Comparison of ENCODE assay signal across 15 cellular contexts in genomic region chr6:87914637-87915395, GRCh38.
DNase-seq lines count a peak whose midpoint lies in the region; ATAC-seq, FAIRE-seq and TF ChIP-seq lines count a peak whose summit lies in the region.
"Had no signal": no experiment of that assay in that cellular context is flagged by ENCODE, and none has a peak within 500 bp of the region (broad histone marks: within the 10 kb centered on the region; RNA-seq: fewer than 3 reads in every experiment).

No MANE protein-coding gene starts in this region.

- H3K14ac ChIP-seq in mesenchymal stem cell (ENCODE audit: low read length in 2 of 2), result no peak overlapping the region

- H3K36me3 ChIP-seq in HepG2 (replicated peaks in 1 of 2; ENCODE audit: control insufficient read depth in 1 of 2, insufficient read depth in 2 of 2, low read length in 2 of 2) (no peaks in the 10 kb centered on the region), right lobe of liver (no peaks in the 10 kb centered on the region), astrocyte (ENCODE audit: insufficient read depth, low read length) (no peaks in the 10 kb centered on the region), esophagus squamous epithelium (no peaks in the 10 kb centered on the region), smooth muscle cell (ENCODE audit: low read depth) (no peaks in the 10 kb centered on the region), mesenchymal stem cell (ENCODE audit: control insufficient read depth in 1 of 2, insufficient read depth in 2 of 2, low read depth in 1 of 2, low read length in 2 of 2) (no peaks in the 10 kb centered on the region)
- H3K36me3 ChIP-seq: colonic mucosa had no signal

- CTCF ChIA-PET in HepG2 (lab: Yijun Ruan, JAX; ENCODE audit: low intra/inter-chr PET ratio, low total read pairs), result no interaction called here

- no peak for TF ChIP-seq RAD21 in HepG2 (CRISPR knock-in tag; IDR thresholded peaks at IDR 0.05)

- H3K4me2 ChIP-seq in HepG2 (ENCODE audit: low read depth, low read length), result no peak overlapping the region
- H3K4me2 ChIP-seq in astrocyte (ENCODE audit: low read length), result no peak overlapping the region
- no peak overlapping the region for H3K4me2 ChIP-seq in smooth muscle cell
- no peak overlapping the region for H3K4me2 ChIP-seq in mesenchymal stem cell (ENCODE audit: low read length, poor library complexity, severe bottlenecking)

- H3K79me2 ChIP-seq in HepG2 (ENCODE audit: insufficient read depth, low read length), result no peaks in the 10 kb centered on the region
- H3K79me2 ChIP-seq in astrocyte (ENCODE audit: insufficient read depth, low read length), result no peaks in the 10 kb centered on the region
- no peaks in the 10 kb centered on the region for H3K79me2 ChIP-seq in smooth muscle cell (ENCODE audit: low read depth)

- no peak overlapping the region for H2BK120ac ChIP-seq in mesenchymal stem cell (ENCODE audit: low read depth, low read length)

- in situ Hi-C loops in HepG2 (cut with HindIII; ENCODE audit: extremely low pct_ligation_motif_present, low pct_unique_long_range_greater_than_20kb), result no loop called here

- no peak for TF ChIP-seq CTCF in HepG2 (CRISPR knock-in tag; IDR thresholded peaks at IDR 0.05)
- no peak for TF ChIP-seq CTCF in right lobe of liver (IDR thresholded peaks at IDR 0.05)
- no peak for TF ChIP-seq CTCF in astrocyte (IDR thresholded peaks at IDR 0.05; ENCODE audit: insufficient read depth, low read depth, low read length)
- no peak for TF ChIP-seq CTCF in esophagus squamous epithelium (IDR thresholded peaks at IDR 0.05)
- TF ChIP-seq CTCF in smooth muscle cell (IDR thresholded peaks at IDR 0.05; ENCODE audit: borderline replicate concordance, insufficient read depth, poor library complexity, severe bottlenecking), result no peak

- TF ChIP-seq POLR2A in HepG2 (IDR thresholded peaks at IDR 0.05; ENCODE audit: insufficient read depth in 1 of 2, low read depth in 2 of 2, low read length in 2 of 2), result no peak
- no peak for TF ChIP-seq POLR2A in right lobe of liver (IDR thresholded peaks at IDR 0.05)
- TF ChIP-seq POLR2A in esophagus squamous epithelium (IDR thresholded peaks at IDR 0.05), result no peak

- DNase-seq in HepG2 (ENCODE audit: low spot score), result no peak
- no peak for DNase-seq in right lobe of liver
- peak; percentile 39 for DNase-seq in astrocyte (ENCODE audit: low read depth)
- DNase-seq in stimulated activated naive B cell treated with anti-CD40 and anti-IgM and Interleukin-4, amounts not matched to agents 10 μg/mL and 1 μg/mL and 100 μg/mL, for 72 hours, result no peak
- no peak for DNase-seq in esophagus squamous epithelium (lab: John Stamatoyannopoulos, UW)
- DNase-seq in smooth muscle cell (lab: John Stamatoyannopoulos, UW; ENCODE audit: unreplicated experiment), result no peak
- no peak for DNase-seq in mesenchymal stem cell
- DNase-seq: activated naive CD4-positive, alpha-beta T cell; colonic mucosa; foreskin fibroblast; kidney glomerular epithelial cell; stimulated activated CD4-positive, alpha-beta T cell treated with anti-CD3 and anti-CD28 coated beads, Interleukin-2, amount 100 ng/mL, for 48 hours had no signal

- no peak for TF ChIP-seq EP300 in HepG2 (IDR thresholded peaks at IDR 0.05; ENCODE audit: low read depth in 2 of 2, low read length in 2 of 2)
- TF ChIP-seq EP300 in HepG2 (CRISPR knock-in tag; IDR thresholded peaks at IDR 0.05; ENCODE audit: borderline replicate concordance), result no peak

- intact Hi-C loops in HepG2 (cut with micrococcal nuclease; ENCODE audit: unreplicated experiment) (no loop called here), right lobe of liver (cut with DNase I) (no loop called here), esophagus squamous epithelium (cut with DNase I) (no loop called here)

- H3K27me3 Mint-ChIP-seq in astrocyte (ENCODE audit: low read depth, unreplicated experiment), result peaks cover 8% of the 10 kb centered on the region
- H3K27me3 Mint-ChIP-seq in stimulated activated naive B cell treated with anti-CD40 and anti-IgM and Interleukin-4, amounts not matched to agents 10 μg/mL and 1 μg/mL and 100 μg/mL, for 72 hours, result no peaks in the 10 kb centered on the region

- 97% methylated on average over 4 of the region's 4 CpGs for WGBS in HepG2 (ENCODE audit: low lambda C conversion rate)
- 94% methylated on average over 4 of the region's 4 CpGs for WGBS in right lobe of liver (ENCODE audit: insufficient coverage, low coverage, low lambda C conversion rate, missing lambda C conversion rate)
- 80 to 82% methylated on average over 4 of the region's 4 CpGs for WGBS in esophagus squamous epithelium, 2 donors
- 95% methylated on average over 4 of the region's 4 CpGs for WGBS in smooth muscle cell (ENCODE audit: low lambda C conversion rate)
- WGBS in mesenchymal stem cell, result 81% methylated on average over 2 of the region's 4 CpGs

- no peak overlapping the region for H4K91ac ChIP-seq in mesenchymal stem cell (ENCODE audit: low read length)

- H3K79me1 ChIP-seq in mesenchymal stem cell (replicated peaks; ENCODE audit: low read length, poor library complexity, severe bottlenecking), result no peaks in the 10 kb centered on the region

- POLR2A ChIA-PET in HepG2 (lab: Yijun Ruan, JAX), result no interaction called here

- no peak overlapping the region for H4K8ac ChIP-seq in mesenchymal stem cell (ENCODE audit: low read length)

- FAIRE-seq in HepG2 (lab: Jason Lieb, UNC) (no peak), astrocyte (lab: Jason Lieb, UNC) (peak; percentile 29)
- FAIRE-seq: G401.6 had no signal

- H3K9me3 ChIP-seq in HepG2 (ENCODE audit: low read length) (no peaks in the 10 kb centered on the region), right lobe of liver (no peaks in the 10 kb centered on the region), astrocyte (ENCODE audit: insufficient read depth, low read depth, low read length) (no peaks in the 10 kb centered on the region), esophagus squamous epithelium (no peaks in the 10 kb centered on the region), smooth muscle cell (replicated peaks; ENCODE audit: low read depth) (no peaks in the 10 kb centered on the region), mesenchymal stem cell (ENCODE audit: control insufficient read depth, low read length) (peaks cover 10% of the 10 kb centered on the region)
- H3K9me3 ChIP-seq: colonic mucosa had no signal

- H3K27me3 ChIP-seq in HepG2 (ENCODE audit: control insufficient read depth in 1 of 2, insufficient read depth in 2 of 2, low read length in 2 of 2) (no peaks in the 10 kb centered on the region), right lobe of liver (no peaks in the 10 kb centered on the region), astrocyte (ENCODE audit: insufficient read depth, low read length) (peaks cover 24% of the 10 kb centered on the region), esophagus squamous epithelium (peaks cover 0 to 12% (median 0%) of the 10 kb centered on the region in 4 donors), smooth muscle cell (ENCODE audit: low read depth) (peaks cover 41% of the 10 kb centered on the region), mesenchymal stem cell (ENCODE audit: control insufficient read depth in 1 of 2, insufficient read depth in 1 of 2, low read length in 2 of 2) (peaks cover 0 to 51% of the 10 kb centered on the region in 2 experiments)
- H3K27me3 ChIP-seq: colonic mucosa had no signal

- no peaks in the 10 kb centered on the region for H3F3A ChIP-seq in smooth muscle cell (ENCODE audit: low read depth)

- no peak overlapping the region for H3K4me3 Mint-ChIP-seq in astrocyte (ENCODE audit: unreplicated experiment)
- H3K4me3 Mint-ChIP-seq in stimulated activated naive B cell treated with anti-CD40 and anti-IgM and Interleukin-4, amounts not matched to agents 10 μg/mL and 1 μg/mL and 100 μg/mL, for 72 hours, result no peak overlapping the region

- H3K4me1 Mint-ChIP-seq in astrocyte (ENCODE audit: low read depth, unreplicated experiment), result peaks cover 15% of the 10 kb centered on the region
- peaks cover 32 to 55% of the 10 kb centered on the region in 2 donors for H3K4me1 Mint-ChIP-seq in stimulated activated naive B cell treated with anti-CD40 and anti-IgM and Interleukin-4, amounts not matched to agents 10 μg/mL and 1 μg/mL and 100 μg/mL, for 72 hours

- H2BK5ac ChIP-seq in mesenchymal stem cell (ENCODE audit: low read depth, low read length, poor library complexity, severe bottlenecking), result no peak overlapping the region

- H3K36me3 Mint-ChIP-seq in astrocyte (ENCODE audit: low read depth, unreplicated experiment), result no peaks in the 10 kb centered on the region
- H3K36me3 Mint-ChIP-seq in stimulated activated naive B cell treated with anti-CD40 and anti-IgM and Interleukin-4, amounts not matched to agents 10 μg/mL and 1 μg/mL and 100 μg/mL, for 72 hours, result peaks cover 2 to 3% of the 10 kb centered on the region in 2 donors

- no peak overlapping the region for H3K9ac ChIP-seq in HepG2 (ENCODE audit: insufficient read depth, low read depth, low read length)
- H3K9ac ChIP-seq in astrocyte (ENCODE audit: low read length), result no peak overlapping the region
- H3K9ac ChIP-seq in smooth muscle cell (ENCODE audit: low read depth), result no peak overlapping the region
- H3K9ac ChIP-seq in mesenchymal stem cell (ENCODE audit: low read length), result no peak overlapping the region

- no peak overlapping the region for H3K23ac ChIP-seq in mesenchymal stem cell (ENCODE audit: low read length in 2 of 2)

- H3K4me3 ChIP-seq in HepG2 (replicated peaks in 1 of 3; ENCODE audit: insufficient read depth in 1 of 3, low read depth in 2 of 3, low read length in 3 of 3), result no peak overlapping the region
- no peak overlapping the region for H3K4me3 ChIP-seq in right lobe of liver
- no peak overlapping the region for H3K4me3 ChIP-seq in astrocyte (ENCODE audit: insufficient read depth, low read depth, low read length)
- no peak overlapping the region for H3K4me3 ChIP-seq in esophagus squamous epithelium
- H3K4me3 ChIP-seq in smooth muscle cell, result no peak overlapping the region
- no peak overlapping the region for H3K4me3 ChIP-seq in mesenchymal stem cell (ENCODE audit: insufficient read depth in 1 of 2, low read depth in 1 of 2, low read length in 2 of 2)
- H3K4me3 ChIP-seq: colonic mucosa had no signal

- H3K4ac ChIP-seq in mesenchymal stem cell (ENCODE audit: low read depth in 1 of 2, low read length in 2 of 2), result no peak overlapping the region

- H2BK12ac ChIP-seq in mesenchymal stem cell (ENCODE audit: low read length in 2 of 2), result no peak overlapping the region

- peaks cover 8% of the 10 kb centered on the region for H3K9me3 Mint-ChIP-seq in astrocyte (ENCODE audit: unreplicated experiment)
- peaks cover 0 to 3% of the 10 kb centered on the region in 2 donors for H3K9me3 Mint-ChIP-seq in stimulated activated naive B cell treated with anti-CD40 and anti-IgM and Interleukin-4, amounts not matched to agents 10 μg/mL and 1 μg/mL and 100 μg/mL, for 72 hours

- BruUV-seq in HepG2 (replicated peaks; lab: Mats Ljungman, UMichigan), result no TSS peak

- H3K4me1 ChIP-seq in HepG2 (ENCODE audit: insufficient read depth, low read length) (no peaks in the 10 kb centered on the region), right lobe of liver (no peaks in the 10 kb centered on the region), astrocyte (ENCODE audit: insufficient read depth, low read length) (peaks cover 12% of the 10 kb centered on the region), esophagus squamous epithelium (no peaks in the 10 kb centered on the region), smooth muscle cell (ENCODE audit: low read depth) (peaks cover 7% of the 10 kb centered on the region), mesenchymal stem cell (ENCODE audit: control insufficient read depth, insufficient read depth, low read depth, low read length) (no peaks in the 10 kb centered on the region)
- H3K4me1 ChIP-seq: colonic mucosa had no signal

- H3K27ac Mint-ChIP-seq in astrocyte (ENCODE audit: unreplicated experiment), result no peak overlapping the region
- H3K27ac Mint-ChIP-seq in stimulated activated naive B cell treated with anti-CD40 and anti-IgM and Interleukin-4, amounts not matched to agents 10 μg/mL and 1 μg/mL and 100 μg/mL, for 72 hours, result no peak overlapping the region

- no peak overlapping the region for H2BK15ac ChIP-seq in mesenchymal stem cell (ENCODE audit: low read depth, poor library complexity, severe bottlenecking)

- no peak overlapping the region for H2AK5ac ChIP-seq in mesenchymal stem cell (ENCODE audit: low read length, severe bottlenecking)

- no peak overlapping the region for H3K18ac ChIP-seq in mesenchymal stem cell (ENCODE audit: low read depth in 1 of 2, low read length in 2 of 2)

- H3K27ac ChIP-seq in HepG2 (ENCODE audit: extremely low read length, insufficient read depth, low read length), result no peak overlapping the region
- H3K27ac ChIP-seq in right lobe of liver, result no peak overlapping the region
- H3K27ac ChIP-seq in astrocyte (ENCODE audit: low read depth, low read length), result no peak overlapping the region
- no peak overlapping the region for H3K27ac ChIP-seq in esophagus squamous epithelium
- H3K27ac ChIP-seq in smooth muscle cell (ENCODE audit: low read depth), result no peak overlapping the region
- H3K27ac ChIP-seq in mesenchymal stem cell (ENCODE audit: low read length, poor library complexity, severe bottlenecking), result no peak overlapping the region
- H3K27ac ChIP-seq: colonic mucosa had no signal

- H2AFZ ChIP-seq in HepG2 (ENCODE audit: low read length) (no peak overlapping the region), astrocyte (ENCODE audit: low read depth, low read length) (no peak overlapping the region), smooth muscle cell (ENCODE audit: low read depth) (no peak overlapping the region), mesenchymal stem cell (ENCODE audit: low read depth, low read length) (no peak overlapping the region)

- ATAC-seq in HepG2, result no peak
- no peak for ATAC-seq in right lobe of liver
- ATAC-seq in HG03469 (IDR thresholded peaks at IDR 0.05; ENCODE audit: unreplicated experiment), result peak; percentile 83
- peak; percentile 77 to 89 for ATAC-seq in stimulated activated naive B cell treated with anti-CD40 and anti-IgM and Interleukin-4, amounts not matched to agents 10 μg/mL and 1 μg/mL and 100 μg/mL, for 72 hours (replicated peaks)
- ATAC-seq: activated CD4-positive, CD25-positive, alpha-beta regulatory T cell treated with anti-CD3 and anti-CD28 coated beads, Interleukin-2, amount 50 U/mL, for 24 hours had no signal

- H4K20me1 ChIP-seq in HepG2 (ENCODE audit: insufficient read depth, low read length) (no peaks in the 10 kb centered on the region), astrocyte (ENCODE audit: insufficient read depth, low read length) (no peaks in the 10 kb centered on the region), smooth muscle cell (ENCODE audit: low read depth) (no peaks in the 10 kb centered on the region)

Comparison
In these comparisons a context has a peak if more than half of its experiments do, and no peak if none do; other contexts are left out.
1. ATAC-seq: peak in HG03469 (single experiment) and stimulated activated naive B cell treated with anti-CD40 and anti-IgM and Interleukin-4, amounts not matched to agents 10 μg/mL and 1 μg/mL and 100 μg/mL, for 72 hours (2 of 2); none in HepG2 (single experiment) and right lobe of liver (0 of 4).